Comparison of ENCODE assay signal across 15 cellular contexts in genomic region chr17:42782402-42783061, GRCh38. TPM values are rescaled to one million over a fixed set of nuclear protein-coding genes. Genes with fewer than 3 reads are reported as not detected.
A peak's percentile ranks its signal among the peaks of the same experiment; 100 is the strongest.
DNase-seq lines count a peak whose midpoint lies in the region; ATAC-seq and TF ChIP-seq lines count a peak whose summit lies in the region.
"Had no signal": no experiment of that assay in that cellular context is flagged by ENCODE, and none has a peak within 500 bp of the region (broad histone marks: within the 10 kb centered on the region; RNA-seq: fewer than 3 reads in every experiment).

No MANE protein-coding gene starts in this region.

- peak overlapping the region; percentile 48 for H3K4me3 ChIP-seq in colonic mucosa
- H3K4me3 ChIP-seq in mesenchymal stem cell (ENCODE audit: insufficient read depth in 1 of 2, low read depth in 1 of 2, low read length in 2 of 2), result peak overlapping the region in 1 of 2 experiments; percentile 49
- H3K4me3 ChIP-seq in heart right ventricle, result no peak overlapping the region

- no peak overlapping the region for H2BK5ac ChIP-seq in mesenchymal stem cell (ENCODE audit: low read depth, low read length, poor library complexity, severe bottlenecking)

- CTCF ChIA-PET in activated CD8-positive, alpha-beta T cell treated with anti-CD3 and anti-CD28 coated beads for 36 hours (lab: Charles Lee), result no interaction called here
- CTCF ChIA-PET in activated CD8-positive, alpha-beta T cell treated with anti-CD3 and anti-CD28 coated beads, Interleukin-2, amount 10 ng/mL, durations not matched to agents 7 days and 5 days (lab: Charles Lee), result no interaction called here

- peak overlapping the region; percentile 44 for H2AK5ac ChIP-seq in mesenchymal stem cell (ENCODE audit: low read length, severe bottlenecking)

- H3K4ac ChIP-seq in mesenchymal stem cell (ENCODE audit: low read depth in 1 of 2, low read length in 2 of 2), result no peak overlapping the region

- H3K4me2 ChIP-seq in mesenchymal stem cell (ENCODE audit: low read length, poor library complexity, severe bottlenecking), result no peak overlapping the region

- peak overlapping the region in 1 of 2 experiments; percentile 35 for H2BK12ac ChIP-seq in mesenchymal stem cell (ENCODE audit: low read length in 2 of 2)

- no peak overlapping the region for H3K18ac ChIP-seq in mesenchymal stem cell (ENCODE audit: low read depth in 1 of 2, low read length in 2 of 2)

- peak; percentile 20 for ATAC-seq in activated CD8-positive, alpha-beta T cell treated with anti-CD3 and anti-CD28 coated beads for 36 hours
- ATAC-seq in activated CD8-positive, alpha-beta T cell treated with anti-CD3 and anti-CD28 coated beads, Interleukin-2, amount 10 ng/mL, durations not matched to agents 7 days and 5 days, result no peak
- ATAC-seq in heart right ventricle, result no peak
- no peak for ATAC-seq in GM19397 (IDR thresholded peaks at IDR 0.05; ENCODE audit: unreplicated experiment)
- ATAC-seq: Panc1; stimulated activated naive CD8-positive, alpha-beta T cell treated with anti-CD3 and anti-CD28 coated beads, Interleukin-15, amount 100 ng/mL, for 72 hours had no signal

- WGBS in mesenchymal stem cell, result 95% methylated on average over 20 of the region's 20 CpGs
- whole genome bisulfite sequencing in heart right ventricle, 2 donors, result 31 to 33% methylated on average over 20 of the region's 20 CpGs

- H3K79me1 ChIP-seq in mesenchymal stem cell (replicated peaks; ENCODE audit: low read length, poor library complexity, severe bottlenecking), result peaks cover 30% of the 10 kb centered on the region

- peak overlapping the region; percentile 7 for H4K91ac ChIP-seq in mesenchymal stem cell (ENCODE audit: low read length)

- intact Hi-C loops in activated CD8-positive, alpha-beta T cell treated with anti-CD3 and anti-CD28 coated beads for 36 hours (cut with micrococcal nuclease), result no loop called here
- intact Hi-C loops in colonic mucosa (cut with DNase I), result no loop called here
- intact Hi-C loops in posterior cingulate gyrus (cut with DNase I), result no loop called here
- intact Hi-C loops in heart right ventricle (cut with DNase I), result loop anchor here in 1 of 10 donors (1.0 kb wide), 1 partner anchor 8 kb away; no protein-coding TSS in a partner anchor

- TF ChIP-seq CTCF in activated CD8-positive, alpha-beta T cell treated with anti-CD3 and anti-CD28 coated beads for 36 hours (IDR thresholded peaks at IDR 0.05), result no peak
- TF ChIP-seq CTCF in colonic mucosa (IDR thresholded peaks at IDR 0.05) (no peak), heart right ventricle (IDR thresholded peaks at IDR 0.05) (no peak)

- DNase-seq in activated CD8-positive, alpha-beta T cell treated with anti-CD3 and anti-CD28 coated beads for 36 hours, result no peak
- no peak for DNase-seq in activated CD8-positive, alpha-beta T cell treated with anti-CD3 and anti-CD28 coated beads, Interleukin-2, amount 10 ng/mL, durations not matched to agents 7 days and 5 days
- no peak for DNase-seq in colonic mucosa
- no peak for DNase-seq in mesenchymal stem cell
- DNase-seq in mesenteric fat pad (ENCODE audit: low spot score), result no peak
- no peak for DNase-seq in posterior cingulate gyrus
- DNase-seq in heart right ventricle, result no peak
- DNase-seq: COR-L47; NCI-H2081 treated with DMSO at 0.1 percent for 48 hours; NCI-H69; stimulated activated naive CD8-positive, alpha-beta T cell treated with anti-CD3 and anti-CD28 coated beads, Interleukin-15, amount 100 ng/mL, for 72 hours had no signal

- no peak overlapping the region for H2BK120ac ChIP-seq in mesenchymal stem cell (ENCODE audit: low read depth, low read length)

- H4K8ac ChIP-seq in mesenchymal stem cell (ENCODE audit: low read length), result no peak overlapping the region

- H3K4me1 ChIP-seq in colonic mucosa (no peaks in the 10 kb centered on the region), mesenchymal stem cell (ENCODE audit: control insufficient read depth, insufficient read depth, low read depth, low read length) (peaks cover 38% of the 10 kb centered on the region), heart right ventricle (peaks cover 8 to 35% (median 26%) of the 10 kb centered on the region in 9 donors)

- H3K9me3 Mint-ChIP-seq in activated CD8-positive, alpha-beta T cell treated with anti-CD3 and anti-CD28 coated beads for 36 hours, result no peaks in the 10 kb centered on the region
- H3K9me3 Mint-ChIP-seq in activated CD8-positive, alpha-beta T cell treated with anti-CD3 and anti-CD28 coated beads, Interleukin-2, amount 10 ng/mL, durations not matched to agents 7 days and 5 days (ENCODE audit: insufficient read depth), result no peaks in the 10 kb centered on the region
- H3K9me3 Mint-ChIP-seq: dendritic cell treated with granulocyte-macrophage colony-stimulating factor and Interleukin-4, amounts not matched to agents 40 ng/mL and 50 ng/mL, for 4 days; stimulated activated naive CD8-positive, alpha-beta T cell treated with anti-CD3 and anti-CD28 coated beads, Interleukin-15, amount 100 ng/mL, for 72 hours had no signal

- H3K9ac ChIP-seq in colonic mucosa (ENCODE audit: low read depth in 2 of 2, low read length in 2 of 2) (peak overlapping the region; percentile 48 to 82), mesenchymal stem cell (ENCODE audit: low read length) (no peak overlapping the region)

- H3K36me3 Mint-ChIP-seq in activated CD8-positive, alpha-beta T cell treated with anti-CD3 and anti-CD28 coated beads for 36 hours (ENCODE audit: low read depth), result peaks cover 18% of the 10 kb centered on the region
- H3K36me3 Mint-ChIP-seq in activated CD8-positive, alpha-beta T cell treated with anti-CD3 and anti-CD28 coated beads, Interleukin-2, amount 10 ng/mL, durations not matched to agents 7 days and 5 days (ENCODE audit: low read depth), result peaks cover 21% of the 10 kb centered on the region

- H2BK15ac ChIP-seq in mesenchymal stem cell (ENCODE audit: low read depth, poor library complexity, severe bottlenecking), result no peak overlapping the region

- H3K14ac ChIP-seq in mesenchymal stem cell (ENCODE audit: low read length in 2 of 2), result no peak overlapping the region

- no peak overlapping the region for H2AFZ ChIP-seq in mesenchymal stem cell (ENCODE audit: low read depth, low read length)

- POLR2A ChIA-PET in activated CD8-positive, alpha-beta T cell treated with anti-CD3 and anti-CD28 coated beads for 36 hours (lab: Charles Lee), result interaction anchor here (0.6 to 4.5 kb wide), 6 partner anchors 9 to 779 kb away, joined by 3 to 22 read pairs (median 4); partner anchors contain the start of genes CNTD1, COA3 and VPS25
- POLR2A ChIA-PET in activated CD8-positive, alpha-beta T cell treated with anti-CD3 and anti-CD28 coated beads, Interleukin-2, amount 10 ng/mL, durations not matched to agents 7 days and 5 days (lab: Charles Lee), result interaction anchor here (1.3 kb wide), 1 partner anchor 10 kb away, joined by 6 read pairs; the partner anchor contains the start of gene VPS25

- H3K4me3 Mint-ChIP-seq in activated CD8-positive, alpha-beta T cell treated with anti-CD3 and anti-CD28 coated beads for 36 hours, result no peak overlapping the region
- no peak overlapping the region for H3K4me3 Mint-ChIP-seq in activated CD8-positive, alpha-beta T cell treated with anti-CD3 and anti-CD28 coated beads, Interleukin-2, amount 10 ng/mL, durations not matched to agents 7 days and 5 days
- H3K4me3 Mint-ChIP-seq: dendritic cell treated with granulocyte-macrophage colony-stimulating factor and Interleukin-4, amounts not matched to agents 40 ng/mL and 50 ng/mL, for 4 days; stimulated activated naive CD8-positive, alpha-beta T cell treated with anti-CD3 and anti-CD28 coated beads, Interleukin-15, amount 100 ng/mL, for 72 hours had no signal

- no peaks in the 10 kb centered on the region for H3K9me3 ChIP-seq in colonic mucosa
- H3K9me3 ChIP-seq in mesenchymal stem cell (ENCODE audit: control insufficient read depth, low read length), result no peaks in the 10 kb centered on the region
- no peaks in the 10 kb centered on the region for H3K9me3 ChIP-seq in heart right ventricle

- H3K23ac ChIP-seq in mesenchymal stem cell (ENCODE audit: low read length in 2 of 2), result no peak overlapping the region

- H3K27me3 Mint-ChIP-seq in activated CD8-positive, alpha-beta T cell treated with anti-CD3 and anti-CD28 coated beads for 36 hours, result peaks cover 54% of the 10 kb centered on the region
- H3K27me3 Mint-ChIP-seq in activated CD8-positive, alpha-beta T cell treated with anti-CD3 and anti-CD28 coated beads, Interleukin-2, amount 10 ng/mL, durations not matched to agents 7 days and 5 days (ENCODE audit: low read depth), result peaks cover 55% of the 10 kb centered on the region

- H3K27me3 ChIP-seq in colonic mucosa (peaks cover 6% of the 10 kb centered on the region), mesenchymal stem cell (ENCODE audit: control insufficient read depth in 1 of 2, insufficient read depth in 1 of 2, low read length in 2 of 2) (peaks cover 0 to 68% of the 10 kb centered on the region in 2 experiments), heart right ventricle (peaks cover 0 to 81% (median 75%) of the 10 kb centered on the region in 7 donors)

- no peak overlapping the region for H3K27ac Mint-ChIP-seq in activated CD8-positive, alpha-beta T cell treated with anti-CD3 and anti-CD28 coated beads for 36 hours
- no peak overlapping the region for H3K27ac Mint-ChIP-seq in activated CD8-positive, alpha-beta T cell treated with anti-CD3 and anti-CD28 coated beads, Interleukin-2, amount 10 ng/mL, durations not matched to agents 7 days and 5 days
- H3K27ac Mint-ChIP-seq: dendritic cell treated with granulocyte-macrophage colony-stimulating factor and Interleukin-4, amounts not matched to agents 40 ng/mL and 50 ng/mL, for 4 days had no signal

- H3K36me3 ChIP-seq in colonic mucosa (no peaks in the 10 kb centered on the region), mesenchymal stem cell (ENCODE audit: control insufficient read depth in 1 of 2, insufficient read depth in 2 of 2, low read depth in 1 of 2, low read length in 2 of 2) (peaks cover 22 to 43% of the 10 kb centered on the region in 2 experiments), heart right ventricle (peaks cover 0 to 24% (median 16%) of the 10 kb centered on the region in 9 donors)

- H3K27ac ChIP-seq in colonic mucosa (no peak overlapping the region), mesenchymal stem cell (ENCODE audit: low read length, poor library complexity, severe bottlenecking) (no peak overlapping the region), heart right ventricle (no peak overlapping the region)

- peaks cover 22% of the 10 kb centered on the region for H3K4me1 Mint-ChIP-seq in activated CD8-positive, alpha-beta T cell treated with anti-CD3 and anti-CD28 coated beads for 36 hours (ENCODE audit: low read depth)
- H3K4me1 Mint-ChIP-seq in activated CD8-positive, alpha-beta T cell treated with anti-CD3 and anti-CD28 coated beads, Interleukin-2, amount 10 ng/mL, durations not matched to agents 7 days and 5 days (ENCODE audit: low read depth), result peaks cover 7% of the 10 kb centered on the region

RNA-seq across cellular contexts. Expression of gene WNK4, which starts 2.1 kb away (rescaled TPM):
- under 1 TPM; 0.65 to 0.72 TPM for total RNA-seq in activated CD8-positive, alpha-beta T cell treated with anti-CD3 and anti-CD28 coated beads for 36 hours
- under 1 TPM; 0.37 to 0.66 TPM for total RNA-seq in activated CD8-positive, alpha-beta T cell treated with anti-CD3 and anti-CD28 coated beads, Interleukin-2, amount 10 ng/mL, durations not matched to agents 7 days and 5 days
- total RNA-seq in colonic mucosa (10 to 100 TPM; 32.6 to 54.6 TPM), mesenteric fat pad (not detected), heart right ventricle (under 1 TPM in 1 of 10 donors, not detected in 9; 0.14 TPM)
- 0.64 TPM for polyA plus RNA-seq in mesenchymal stem cell (2013, experiment 1 of 2)
- polyA plus RNA-seq in mesenchymal stem cell (2013, experiment 2 of 2), result 0.44 TPM
- polyA plus RNA-seq in heart right ventricle, result under 1 TPM; 0.03 to 0.07 TPM
- total RNA-seq: G401 had no signal

RNA-seq across cellular contexts. Expression of gene VPS25, which starts 9.3 kb away (rescaled TPM):
- 10 to 100 TPM; 63.4 to 67.2 TPM for total RNA-seq in activated CD8-positive, alpha-beta T cell treated with anti-CD3 and anti-CD28 coated beads for 36 hours
- 10 to 100 TPM; 67.8 to 70.5 TPM for total RNA-seq in activated CD8-positive, alpha-beta T cell treated with anti-CD3 and anti-CD28 coated beads, Interleukin-2, amount 10 ng/mL, durations not matched to agents 7 days and 5 days
- total RNA-seq in colonic mucosa, result 100 to 1,000 TPM in 1 of 2 donors, 10 to 100 TPM in 1; 86.9 to 105 TPM
- polyA plus RNA-seq in mesenchymal stem cell (2013, experiment 1 of 2), result 55.6 TPM
- polyA plus RNA-seq in mesenchymal stem cell (2013, experiment 2 of 2), result 55.8 TPM
- 41.1 TPM for total RNA-seq in mesenteric fat pad
- 10 to 100 TPM; 33.3 to 47.4 (median 37.3) TPM for total RNA-seq in heart right ventricle
- 10 to 100 TPM; 28.0 to 80.9 TPM for polyA plus RNA-seq in heart right ventricle

RNA-seq across cellular contexts. Expression of gene COA3, which starts 16.0 kb away (rescaled TPM):
- total RNA-seq in activated CD8-positive, alpha-beta T cell treated with anti-CD3 and anti-CD28 coated beads for 36 hours, result 10 to 100 TPM; 24.9 to 27.9 TPM
- 10 to 100 TPM; 41.4 to 41.5 TPM for total RNA-seq in activated CD8-positive, alpha-beta T cell treated with anti-CD3 and anti-CD28 coated beads, Interleukin-2, amount 10 ng/mL, durations not matched to agents 7 days and 5 days
- 100 to 1,000 TPM; 167 to 219 TPM for total RNA-seq in colonic mucosa
- polyA plus RNA-seq in mesenchymal stem cell (2013, experiment 1 of 2), result 61.5 TPM
- 63.0 TPM for polyA plus RNA-seq in mesenchymal stem cell (2013, experiment 2 of 2)
- total RNA-seq in mesenteric fat pad, result 56.7 TPM
- total RNA-seq in heart right ventricle, result 10 to 100 TPM; 56.1 to 85.7 (median 72.1) TPM
- 100 to 1,000 TPM in 1 of 2 donors, 10 to 100 TPM in 1; 91.2 to 142 TPM for polyA plus RNA-seq in heart right ventricle

RNA-seq across cellular contexts. Expression of gene CNTD1, which starts 16.1 kb away (rescaled TPM):
- under 1 TPM in 1 of 2 experiments, not detected in 1; 0.23 TPM for total RNA-seq in activated CD8-positive, alpha-beta T cell treated with anti-CD3 and anti-CD28 coated beads for 36 hours
- total RNA-seq in activated CD8-positive, alpha-beta T cell treated with anti-CD3 and anti-CD28 coated beads, Interleukin-2, amount 10 ng/mL, durations not matched to agents 7 days and 5 days, result not detected
- total RNA-seq in colonic mucosa (under 1 TPM in 1 of 2 donors, not detected in 1; 0.61 TPM), mesenteric fat pad (not detected), heart right ventricle (under 1 TPM in 3 of 10 donors, not detected in 7; 0.11 to 0.42 (median 0.39) TPM)
- not detected for polyA plus RNA-seq in mesenchymal stem cell (2013, experiment 1 of 2)
- polyA plus RNA-seq in mesenchymal stem cell (2013, experiment 2 of 2), result 0.07 TPM
- under 1 TPM; 0.20 to 0.29 TPM for polyA plus RNA-seq in heart right ventricle
- total RNA-seq: G401 had no signal

RNA-seq across cellular contexts. Expression of gene RAMP2, which starts 21.5 kb away (rescaled TPM):
- not detected for total RNA-seq in activated CD8-positive, alpha-beta T cell treated with anti-CD3 and anti-CD28 coated beads for 36 hours
- total RNA-seq in activated CD8-positive, alpha-beta T cell treated with anti-CD3 and anti-CD28 coated beads, Interleukin-2, amount 10 ng/mL, durations not matched to agents 7 days and 5 days, result not detected
- total RNA-seq in colonic mucosa (1 to 10 TPM; 3.5 to 8.4 TPM), mesenteric fat pad (58.2 TPM), heart right ventricle (10 to 100 TPM; 32.1 to 54.8 (median 38.2) TPM)
- polyA plus RNA-seq in mesenchymal stem cell (2013, experiment 1 of 2), result 2.5 TPM
- 2.4 TPM for polyA plus RNA-seq in mesenchymal stem cell (2013, experiment 2 of 2)
- 100 to 1,000 TPM in 1 of 2 donors, 10 to 100 TPM in 1; 46.4 to 105 TPM for polyA plus RNA-seq in heart right ventricle

Comparison
In these comparisons a context has a peak if more than half of its experiments do, and no peak if none do; other contexts are left out.
1. RNA of gene WNK4, which starts 2.1 kb away (total RNA-seq): 32.6 to 54.6 TPM in colonic mucosa; 0.65 to 0.72 TPM in activated CD8-positive, alpha-beta T cell treated with anti-CD3 and anti-CD28 coated beads for 36 hours, 0.37 to 0.66 TPM in activated CD8-positive, alpha-beta T cell treated with anti-CD3 and anti-CD28 coated beads, Interleukin-2, amount 10 ng/mL, durations not matched to agents 7 days and 5 days, not detected in mesenteric fat pad (single experiment) and 0.14 TPM in heart right ventricle; every median in the first group is over 10 times any median in the second.